ENCODE assay signal across 1 cellular context in genomic region chr3:58063022-58063421, GRCh38.
TF ChIP-seq lines count a peak whose summit lies in the region.

No MANE protein-coding gene starts in this region.

TF ChIP-seq in H1, 55 proteins besides CTCF, POLR2A, EP300 and RAD21:
- TF ChIP-seq CHD7 (IDR thresholded peaks at IDR 0.05; ENCODE audit: insufficient replicate concordance, low read length) (no peak), CBX5 (IDR thresholded peaks at IDR 0.05; ENCODE audit: low read depth, low read length) (no peak), RNF2 (IDR thresholded peaks at IDR 0.05; ENCODE audit: borderline replicate concordance, low read depth, low read length, missing control alignments, poor library complexity, severe bottlenecking) (no peak), YY1 (IDR thresholded peaks at IDR 0.05; ENCODE audit: low read depth, low read length) (no peak), EZH2 (IDR thresholded peaks at IDR 0.05; ENCODE audit: low read depth, low read length, severe bottlenecking) (no peak), JUN (IDR thresholded peaks at IDR 0.05; ENCODE audit: low read depth, low read length) (no peak), BACH1 (IDR thresholded peaks at IDR 0.05; ENCODE audit: low read length) (no peak), SIN3A (conservative IDR thresholded peaks at IDR 0.05 in 1 of 2, IDR thresholded peaks at IDR 0.05 in 1 of 2; ENCODE audit: low read depth in 1 of 2, low read length in 2 of 2) (no peak), TBP (IDR thresholded peaks at IDR 0.05; ENCODE audit: low read depth, low read length) (no peak), GABPA (IDR thresholded peaks at IDR 0.05; ENCODE audit: borderline replicate concordance, insufficient read depth, low read length) (no peak), SAP30 (IDR thresholded peaks at IDR 0.05; ENCODE audit: insufficient read depth, insufficient replicate concordance, low read length) (no peak)
- TF ChIP-seq, protein P1, sequence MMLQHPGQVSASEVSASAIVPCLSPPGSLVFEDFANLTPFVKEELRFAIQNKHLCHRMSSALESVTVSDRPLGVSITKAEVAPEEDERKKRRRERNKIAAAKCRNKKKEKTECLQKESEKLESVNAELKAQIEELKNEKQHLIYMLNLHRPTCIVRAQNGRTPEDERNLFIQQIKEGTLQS (IDR thresholded peaks at IDR 0.05; ENCODE audit: insufficient read depth, low read depth, low read length) = no peak
TF ChIP-seq in H1: peak in this region for 0.
